ENCODE assay signal across 9 cellular contexts in genomic region chr19:13574933-13575332, GRCh38.
DNase-seq lines count a peak whose midpoint lies in the region; TF ChIP-seq lines count a peak whose summit lies in the region.
"Had no signal": no experiment of that assay in that cellular context is flagged by ENCODE, and none has a peak within 500 bp of the region (broad histone marks: within the 10 kb centered on the region; RNA-seq: fewer than 3 reads in every experiment).

No MANE protein-coding gene starts in this region.

- peak; percentile 18 for TF ChIP-seq CTCF in left ventricle myocardium inferior (IDR thresholded peaks at IDR 0.05; ENCODE audit: borderline replicate concordance)
- peak in 31 of 56 donors; percentile 8 to 52 (median 26) for TF ChIP-seq CTCF in dorsolateral prefrontal cortex (IDR thresholded peaks at IDR 0.05 in 54 of 56, conservative IDR thresholded peaks at IDR 0.05 in 2 of 56; ENCODE audit: low read depth in 1 of 56, partially characterized antibody in 56 of 56)

- H2BK12ac ChIP-seq in trophoblast cell (ENCODE audit: low read length), result no peak overlapping the region

- no peak overlapping the region for H3K27ac ChIP-seq in left ventricle myocardium inferior (replicated peaks)
- no peak overlapping the region for H3K27ac ChIP-seq in dorsolateral prefrontal cortex
- H3K27ac ChIP-seq in trophoblast cell (ENCODE audit: low read depth, low read length), result no peak overlapping the region

- no peak overlapping the region for H3K23ac ChIP-seq in trophoblast cell (ENCODE audit: low read length)

- H3K14ac ChIP-seq in trophoblast cell (ENCODE audit: low read length), result no peak overlapping the region

- H2BK120ac ChIP-seq in trophoblast cell (ENCODE audit: insufficient read depth, low read length, poor library complexity), result no peak overlapping the region

- H3K79me1 ChIP-seq in trophoblast cell (ENCODE audit: low read length), result no peaks in the 10 kb centered on the region

- intact Hi-C loops in left ventricle myocardium inferior (cut with micrococcal nuclease), result no loop called here
- intact Hi-C loops in cardiac septum (cut with DNase I), result no loop called here
- intact Hi-C loops in dorsolateral prefrontal cortex (cut with DNase I), result no loop called here

- no peak overlapping the region for H4K12ac ChIP-seq in trophoblast cell (ENCODE audit: low read depth, low read length)

- no peak overlapping the region for H3K18ac ChIP-seq in trophoblast cell (ENCODE audit: low read length)

- no peak overlapping the region for H2AFZ ChIP-seq in trophoblast cell (ENCODE audit: insufficient read depth, low read length, poor library complexity)

- H4K8ac ChIP-seq in trophoblast cell (ENCODE audit: low read depth, low read length), result no peak overlapping the region

- WGBS in trophoblast cell (ENCODE audit: extremely low coverage, insufficient coverage, insufficient read length), result no CpG with 5 or more reads among the region's 11 CpGs

- H3K4me1 ChIP-seq in left ventricle myocardium inferior (no peaks in the 10 kb centered on the region), NT2/D1 (ENCODE audit: insufficient read depth, insufficient read length) (peaks cover 3% of the 10 kb centered on the region), trophoblast cell (ENCODE audit: control insufficient read depth in 1 of 2, insufficient read depth in 2 of 2, low read length in 2 of 2) (no peaks in the 10 kb centered on the region)

- H3K9ac ChIP-seq in NT2/D1 (ENCODE audit: insufficient read length, low read depth) (no peak overlapping the region), trophoblast cell (ENCODE audit: low read length) (no peak overlapping the region)

- no peak overlapping the region for H3K4ac ChIP-seq in trophoblast cell (ENCODE audit: low read depth, low read length)

- H2BK5ac ChIP-seq in trophoblast cell (ENCODE audit: low read depth, low read length, poor library complexity), result no peak overlapping the region

- no peak overlapping the region for H3K4me3 ChIP-seq in left ventricle myocardium inferior
- no peak overlapping the region for H3K4me3 ChIP-seq in NT2/D1 (ENCODE audit: insufficient read length, low read depth)
- no peak overlapping the region for H3K4me3 ChIP-seq in dorsolateral prefrontal cortex
- H3K4me3 ChIP-seq in trophoblast cell (ENCODE audit: low read depth, low read length), result no peak overlapping the region

- H2AK5ac ChIP-seq in trophoblast cell (ENCODE audit: low read length), result no peak overlapping the region

- H4K91ac ChIP-seq in trophoblast cell (ENCODE audit: low read depth, low read length), result no peak overlapping the region

- H3K4me2 ChIP-seq in trophoblast cell (ENCODE audit: low read length), result no peak overlapping the region

- no peaks in the 10 kb centered on the region for H3K36me3 ChIP-seq in left ventricle myocardium inferior
- no peaks in the 10 kb centered on the region for H3K36me3 ChIP-seq in NT2/D1 (ENCODE audit: insufficient read depth, insufficient read length, low read length)
- H3K36me3 ChIP-seq in trophoblast cell (ENCODE audit: control insufficient read depth in 1 of 2, insufficient read depth in 2 of 2, low read length in 2 of 2), result no peaks in the 10 kb centered on the region

- H3K27me3 ChIP-seq in left ventricle myocardium inferior (ENCODE audit: low read depth) (peaks cover 58% of the 10 kb centered on the region), NT2/D1 (ENCODE audit: insufficient read depth, insufficient read length) (no peaks in the 10 kb centered on the region), dorsolateral prefrontal cortex (no peaks in the 10 kb centered on the region), trophoblast cell (ENCODE audit: insufficient read depth, low read length) (no peaks in the 10 kb centered on the region)

- H3K9me3 ChIP-seq in left ventricle myocardium inferior (replicated peaks) (peaks cover 41% of the 10 kb centered on the region), NT2/D1 (ENCODE audit: insufficient read depth, low read length) (no peaks in the 10 kb centered on the region), trophoblast cell (ENCODE audit: insufficient read depth, low read depth, low read length) (peaks cover 3% of the 10 kb centered on the region)

- DNase-seq in left ventricle myocardium inferior (no peak), cardiac septum (ENCODE audit: low spot score) (no peak), NT2/D1 (ENCODE audit: low read depth, low spot score) (peak; percentile 9), dorsolateral prefrontal cortex (peak in 3 of 10 donors; percentile 16 to 67 (median 40)), DMS79 treated with DMSO at 0.1 percent for 48 hours (lab: John Stamatoyannopoulos, UW) (no peak), NK-92 (lab: John Stamatoyannopoulos, UW; ENCODE audit: unreplicated experiment) (no peak), NCI-H510A (lab: John Stamatoyannopoulos, UW) (no peak), trophoblast cell (no peak)
- DNase-seq: small intestine had no signal

- H3K79me2 ChIP-seq in trophoblast cell (ENCODE audit: control insufficient read depth, insufficient read depth, low read length, poor library complexity), result no peaks in the 10 kb centered on the region
